ENCODE assay signal across 8 cellular contexts in the genomic region with DNA sequence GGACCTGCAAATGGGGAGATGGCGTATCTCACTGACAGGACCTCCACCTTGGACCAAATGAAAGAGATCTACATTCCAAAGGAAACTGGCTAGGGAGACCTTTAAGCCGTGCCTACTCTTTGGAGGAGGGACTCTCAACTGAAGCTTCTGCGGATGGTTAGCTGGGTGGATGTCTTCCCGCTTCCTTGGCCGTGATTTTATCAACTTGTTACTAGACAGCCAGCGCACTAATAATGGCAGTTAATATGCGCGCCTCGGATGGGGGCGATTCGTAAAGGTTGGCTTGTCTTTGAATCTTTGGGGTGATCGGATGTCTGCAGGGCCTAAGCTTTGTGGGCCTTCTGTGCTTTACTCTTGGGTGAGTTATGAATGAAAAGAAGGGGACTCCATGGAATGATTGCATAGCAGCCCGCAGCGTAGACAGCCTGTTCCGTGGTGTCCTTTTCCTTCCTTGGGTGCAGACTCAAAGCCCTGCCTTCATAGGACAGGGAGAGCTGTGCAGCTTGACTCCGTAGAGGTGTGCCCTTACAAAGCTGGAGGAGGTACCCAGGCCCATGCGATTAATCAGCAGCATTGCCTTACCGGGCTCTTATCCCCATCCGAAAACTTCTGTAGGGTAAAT. TPM values are rescaled to one million over a fixed set of nuclear protein-coding genes. Genes with fewer than 3 reads are reported as not detected.
DNase-seq lines count a peak whose midpoint lies in the region; ATAC-seq, FAIRE-seq and TF ChIP-seq lines count a peak whose summit lies in the region.

No MANE protein-coding gene starts in this region.

- H3K79me2 ChIP-seq in Karpas-422 (ENCODE audit: low read length): no peaks in the 10 kb centered on the region

- TSS peak; percentile 25 for BruUV-seq in A673 (replicated peaks; lab: Mats Ljungman, UMichigan)

- H3K4me1 ChIP-seq in A673 (ENCODE audit: insufficient read depth, low read length, poor library complexity, severe bottlenecking) (peaks cover 20% of the 10 kb centered on the region), HUES64 (ENCODE audit: insufficient read depth, low read length) (peaks cover 36% of the 10 kb centered on the region), mucosa of rectum (ENCODE audit: control insufficient read depth in 2 of 2, insufficient read depth in 2 of 2, low read length in 2 of 2) (peaks cover 21 to 24% of the 10 kb centered on the region in 2 donors), Karpas-422 (ENCODE audit: low read length) (no peaks in the 10 kb centered on the region)

- H3K9me3 ChIP-seq in A673 (ENCODE audit: low read depth, low read length, poor library complexity, severe bottlenecking) (no peaks in the 10 kb centered on the region), HUES64 (ENCODE audit: insufficient read depth, low read depth, low read length) (no peaks in the 10 kb centered on the region), mucosa of rectum (ENCODE audit: control insufficient read depth in 2 of 2, low read length in 2 of 2) (no peaks in the 10 kb centered on the region), Karpas-422 (ENCODE audit: low read length) (no peaks in the 10 kb centered on the region)

- CTCF ChIA-PET in A673 (lab: Charles Lee): no interaction called here

- no peak overlapping the region for H3K4me2 ChIP-seq in Karpas-422 (ENCODE audit: low read depth, low read length, poor library complexity, severe bottlenecking)

- no peaks in the 10 kb centered on the region for H3K27me3 ChIP-seq in A673 (replicated peaks; ENCODE audit: insufficient read depth, low read depth, low read length, poor library complexity)
- H3K27me3 ChIP-seq in HUES64 (ENCODE audit: insufficient read depth, low read length): no peaks in the 10 kb centered on the region; the same call in 1 of the 2 replicates
- no peaks in the 10 kb centered on the region for H3K27me3 ChIP-seq in bronchial epithelial cell (ENCODE audit: control insufficient read depth, insufficient read depth, low read length)
- H3K27me3 ChIP-seq in mucosa of rectum (ENCODE audit: control insufficient read depth in 2 of 2, insufficient read depth in 2 of 2, low read length in 2 of 2): no peaks in the 10 kb centered on the region
- no peaks in the 10 kb centered on the region for H3K27me3 ChIP-seq in Karpas-422 (ENCODE audit: low read length)

- H3K27ac ChIP-seq in A673 (ENCODE audit: low read depth, low read length, poor library complexity, severe bottlenecking) (no peak overlapping the region), HUES64 (ENCODE audit: low read depth, low read length) (no peak overlapping the region), mucosa of rectum (ENCODE audit: low read depth in 2 of 2, low read length in 2 of 2) (no peak overlapping the region), Karpas-422 (ENCODE audit: low read length) (no peak overlapping the region)

- no peak for ATAC-seq in GM18868 (IDR thresholded peaks at IDR 0.05; ENCODE audit: unreplicated experiment)
- no peak for ATAC-seq in HG02610 (IDR thresholded peaks at IDR 0.05; ENCODE audit: unreplicated experiment)
- no peak for ATAC-seq in HG03565 (IDR thresholded peaks at IDR 0.05; ENCODE audit: unreplicated experiment)

- H2AFZ ChIP-seq in Karpas-422 (ENCODE audit: low read length): no peak overlapping the region

- TF ChIP-seq CTCF in A673 (conservative IDR thresholded peaks at IDR 0.05; ENCODE audit: low read depth, low read length) (no peak), bronchial epithelial cell (IDR thresholded peaks at IDR 0.05; ENCODE audit: insufficient read depth, low read length, severe bottlenecking) (no peak)

- H3K9me2 ChIP-seq in Karpas-422 (replicated peaks; ENCODE audit: insufficient read depth, low read length): no peaks in the 10 kb centered on the region

- H3K36me3 ChIP-seq in A673 (ENCODE audit: insufficient read depth, low read length, poor library complexity, severe bottlenecking) (no peaks in the 10 kb centered on the region), HUES64 (ENCODE audit: insufficient read depth, low read length) (no peaks in the 10 kb centered on the region), bronchial epithelial cell (ENCODE audit: control insufficient read depth, insufficient read depth, low read length) (no peaks in the 10 kb centered on the region), mucosa of rectum (ENCODE audit: control insufficient read depth in 2 of 2, insufficient read depth in 2 of 2, low read length in 2 of 2) (no peaks in the 10 kb centered on the region), Karpas-422 (ENCODE audit: insufficient read depth, low read length) (no peaks in the 10 kb centered on the region)

- FAIRE-seq in bronchial epithelial cell (lab: Jason Lieb, UNC): no peak

- H3K9ac ChIP-seq in HUES64 (ENCODE audit: low read depth, low read length) (peak overlapping the region; percentile 44; the same call in 1 of the 2 replicates), mucosa of rectum (ENCODE audit: low read depth in 1 of 2, low read length in 2 of 2) (peak overlapping the region in 1 of 2 donors; percentile 45), Karpas-422 (ENCODE audit: low read length) (no peak overlapping the region)

- POLR2A ChIA-PET in A673 (lab: Charles Lee; ENCODE audit: low non-redundant PET): no interaction called here

- H3K4me3 ChIP-seq in A673 (ENCODE audit: low read depth, low read length, poor library complexity, severe bottlenecking) (peak overlapping the region; percentile 55), HUES64 (ENCODE audit: low read length) (peak overlapping the region; percentile 73), bronchial epithelial cell (ENCODE audit: low read depth, low read length) (peak overlapping the region; percentile 55), mucosa of rectum (ENCODE audit: low read length in 2 of 2) (peak overlapping the region; percentile 67 to 77), Karpas-422 (ENCODE audit: low read length) (no peak overlapping the region)

- 9% methylated on average over 19 of the region's 19 CpGs for WGBS in HUES64

- no peak for DNase-seq in A673 (ENCODE audit: low spot score)
- no peak for DNase-seq in bronchial epithelial cell (ENCODE audit: low read depth)
- no peak for DNase-seq in Karpas-422

- H4K20me1 ChIP-seq in Karpas-422 (ENCODE audit: insufficient read depth, low read depth, low read length): no peaks in the 10 kb centered on the region

- intact Hi-C loops in A673 (cut with micrococcal nuclease; ENCODE audit: unreplicated experiment): no loop called here

RNA-seq across cellular contexts. Expression of gene ZNRF3, which starts 1.5 kb away (rescaled TPM):
- 11.9 and 13.0 TPM in 2 replicates for total RNA-seq in A673 (2021)
- polyA plus RNA-seq in HUES64 (2013, experiment 1 of 2): 10.0 TPM
- polyA plus RNA-seq in HUES64 (2013, experiment 2 of 2): 11.7 TPM
- total RNA-seq in bronchial epithelial cell: 3.4 and 3.7 TPM in 2 replicates
- total RNA-seq in Karpas-422 (2014; rRNA removed; shearing (Covaris generic); ENCODE audit: low replicate concordance): 0.04 and 0.19 TPM in 2 replicates
